ENCODE assay signal across 8 cellular contexts in genomic region chr7:101169838-101170531, GRCh38. TPM values are rescaled to one million over a fixed set of nuclear protein-coding genes. Genes with fewer than 3 reads are reported as not detected.
DNase-seq lines count a peak whose midpoint lies in the region; TF ChIP-seq lines count a peak whose summit lies in the region.

No MANE protein-coding gene starts in this region.

- H3K27ac Mint-ChIP-seq in H9 (no peak overlapping the region), mesothelial cell of epicardium (no peak overlapping the region)

- no peaks in the 10 kb centered on the region; a peak in 2 of 5 replicates for H3K9me3 Mint-ChIP-seq in H9
- no peaks in the 10 kb centered on the region for H3K9me3 Mint-ChIP-seq in mesothelial cell of epicardium

- no peak overlapping the region for H2BK15ac ChIP-seq in H9 (ENCODE audit: low read depth, low read length)

- H4K91ac ChIP-seq in H9 (ENCODE audit: insufficient read length, low read depth, low read length): no peak overlapping the region

- H3K27me3 ChIP-seq in H9 (ENCODE audit: insufficient read depth, low read length): peaks cover 50% of the 10 kb centered on the region
- no peaks in the 10 kb centered on the region for H3K27me3 ChIP-seq in endocrine pancreas (ENCODE audit: control insufficient read depth, insufficient read depth, low read length)

- H2BK120ac ChIP-seq in H9 (ENCODE audit: low read depth, low read length, poor library complexity, severe bottlenecking): no peak overlapping the region

- H2AK5ac ChIP-seq in H9 (ENCODE audit: insufficient read length, low read length): no peak overlapping the region

- H3K4me3 ChIP-seq in endocrine pancreas (ENCODE audit: control insufficient read depth, insufficient read depth, low read length): peak overlapping the region; percentile 48

- no peaks in the 10 kb centered on the region for H3K79me2 ChIP-seq in H9 (ENCODE audit: insufficient read depth, low read length)

- H3K4me1 ChIP-seq in H9 (ENCODE audit: insufficient read depth, low read length) (peaks cover 13% of the 10 kb centered on the region; the same call in 1 of the 2 replicates), endocrine pancreas (ENCODE audit: control insufficient read depth, insufficient read depth, low read length) (peaks cover 5% of the 10 kb centered on the region)

- peaks cover 63 to 76% of the 10 kb centered on the region in 2 experiments for H3K4me1 Mint-ChIP-seq in H9
- H3K4me1 Mint-ChIP-seq in mesothelial cell of epicardium: peaks cover 42% of the 10 kb centered on the region

- H4K5ac ChIP-seq in H9 (ENCODE audit: insufficient read length, low read depth, low read length): no peak overlapping the region

- H3K4me3 Mint-ChIP-seq in H9: peak overlapping the region; percentile 79 to 87
- no peak overlapping the region for H3K4me3 Mint-ChIP-seq in mesothelial cell of epicardium

- H3K56ac ChIP-seq in H9 (ENCODE audit: insufficient read length, low read depth, low read length): no peak overlapping the region

- H3K23me2 ChIP-seq in H9 (ENCODE audit: insufficient read length, low read depth, low read length, poor library complexity, severe bottlenecking): peaks cover 55% of the 10 kb centered on the region

- H3K23ac ChIP-seq in H9 (ENCODE audit: insufficient read length, low read depth, low read length): no peak overlapping the region

- no peak overlapping the region for H3K14ac ChIP-seq in H9 (ENCODE audit: insufficient read depth, low read length)

- WGBS in H9 (ENCODE audit: extremely low coverage, insufficient read length, low lambda C conversion rate): no CpG with 5 or more reads among the region's 32 CpGs

- no peak overlapping the region for H3K18ac ChIP-seq in H9 (ENCODE audit: insufficient read length, low read depth, low read length)

- TF ChIP-seq CTCF in H9 (conservative IDR thresholded peaks at IDR 0.05) (peak; percentile 90), mesothelial cell of epicardium (IDR thresholded peaks at IDR 0.05; ENCODE audit: unreplicated experiment) (peak; percentile 79)

- no peak overlapping the region for H2AFZ ChIP-seq in H9 (ENCODE audit: low read length)

- H3T11ph ChIP-seq in H9 (ENCODE audit: low read length): no peak overlapping the region

- no peaks in the 10 kb centered on the region for H3K9me3 ChIP-seq in H9 (ENCODE audit: control insufficient read depth, low read depth, low read length)
- H3K9me3 ChIP-seq in endocrine pancreas (ENCODE audit: control insufficient read depth, low read length): no peaks in the 10 kb centered on the region

- no peaks in the 10 kb centered on the region for H3K36me3 ChIP-seq in endocrine pancreas (ENCODE audit: control insufficient read depth, insufficient read depth, low read length)

- no peak overlapping the region for H2BK5ac ChIP-seq in H9 (ENCODE audit: insufficient read length, low read length)

- H3K4me2 ChIP-seq in H9 (ENCODE audit: insufficient read depth, insufficient read length, low read length): peak overlapping the region; percentile 63

- no peak overlapping the region for H3K9ac ChIP-seq in H9 (ENCODE audit: extremely low read depth, insufficient read length, low read length)
- H3K9ac ChIP-seq in endocrine pancreas (ENCODE audit: control insufficient read depth, insufficient read depth, low read length): no peak overlapping the region

- H3K36me3 Mint-ChIP-seq in H9 (ENCODE audit: insufficient read depth in 1 of 3, low read depth in 3 of 3): no peaks in the 10 kb centered on the region
- no peaks in the 10 kb centered on the region for H3K36me3 Mint-ChIP-seq in mesothelial cell of epicardium

- no peak overlapping the region for H2BK20ac ChIP-seq in H9 (ENCODE audit: low read depth, low read length, poor library complexity, severe bottlenecking)

- no peaks in the 10 kb centered on the region for H4K20me1 ChIP-seq in H9 (ENCODE audit: control insufficient read depth, insufficient read depth, insufficient read length)

- no peak overlapping the region for H2BK12ac ChIP-seq in H9 (ENCODE audit: insufficient read length, low read depth, low read length)

- DNase-seq in AML-193 (lab: John Stamatoyannopoulos, UW) (peak; percentile 18 to 24), H9 (peak; percentile 81), NOMO-1 (lab: John Stamatoyannopoulos, UW; ENCODE audit: unreplicated experiment in 2 of 2) (peak; percentile 71 to 81), mesothelial cell of epicardium (ENCODE audit: low spot score in 2 of 2, unreplicated experiment in 2 of 2) (peak; percentile 62 to 92), HPDE6-E6E7 (ENCODE audit: extremely low spot score) (no peak)
- peak; percentile 57 to 83 (median 74) for DNase-seq in activated CD8-positive, alpha-beta memory T cell treated with anti-CD3 and anti-CD28 coated beads for 48 hours (ENCODE audit: low read depth in 2 of 3, low spot score in 2 of 3)
- DNase-seq in stimulated activated CD8-positive, alpha-beta memory T cell treated with anti-CD3 and anti-CD28 coated beads, Interleukin-7, amount 100 ng/mL, for 1 hour (ENCODE audit: low read depth in 2 of 2): peak; percentile 61 to 80

- peaks cover 96% of the 10 kb centered on the region for H3K27me3 Mint-ChIP-seq in H9 (ENCODE audit: low read depth)
- peaks cover 100% of the 10 kb centered on the region for H3K27me3 Mint-ChIP-seq in mesothelial cell of epicardium (ENCODE audit: low read depth)

- no peak overlapping the region for H4K8ac ChIP-seq in H9 (replicated peaks; ENCODE audit: insufficient read length, low read depth, low read length)

- no peak overlapping the region for H3K27ac ChIP-seq in H9 (ENCODE audit: insufficient read length, low read depth, low read length)

- no peak overlapping the region for H3K4ac ChIP-seq in H9 (ENCODE audit: low read depth, low read length)

- no peaks in the 10 kb centered on the region for H3K79me1 ChIP-seq in H9 (ENCODE audit: insufficient read depth, low read depth, low read length, poor library complexity, severe bottlenecking)

RNA-seq across cellular contexts. Expression of gene VGF, which starts 4.6 kb away (rescaled TPM):
- total RNA-seq in H9 (2021) (37.1 and 39.1 TPM in 2 replicates), mesothelial cell of epicardium (0.35 to 0.38 TPM (median 0.36 TPM) in 3 replicates)

RNA-seq across cellular contexts. Expression of gene NAT16, which starts 10.1 kb away (rescaled TPM):
- 0.50 and 0.88 TPM in 2 replicates for total RNA-seq in H9 (2021)
- not detected in 3 replicates for total RNA-seq in mesothelial cell of epicardium

RNA-seq across cellular contexts. Expression of gene AP1S1, which starts 15.7 kb away (rescaled TPM):
- total RNA-seq in H9 (2021) (65.2 and 73.0 TPM in 2 replicates), mesothelial cell of epicardium (57.4 to 63.4 TPM (median 61.5 TPM) in 3 replicates)

RNA-seq across cellular contexts. Expression of gene MOGAT3, which starts 30.9 kb away (rescaled TPM):
- total RNA-seq in H9 (2021) (0.11 and 0.15 TPM in 2 replicates), mesothelial cell of epicardium (not detected in 3 replicates)

RNA-seq across cellular contexts. Expression of gene SERPINE1, which starts 43.1 kb away (rescaled TPM):
- total RNA-seq in H9 (2021) (11.5 and 13.0 TPM in 2 replicates), mesothelial cell of epicardium (11.4 to 15.1 TPM (median 14.2 TPM) in 3 replicates)

Comparison
In these comparisons a context has a peak if more than half of its experiments do, and no peak if none do; other contexts are left out.
1. RNA of gene VGF, which starts 4.6 kb away (total RNA-seq): 37.1 to 39.1 TPM in H9; 0.35 to 0.38 TPM in mesothelial cell of epicardium; every median in the first group is over 10 times any median in the second.